ENCODE assay signal across 16 cellular contexts in the genomic region with DNA sequence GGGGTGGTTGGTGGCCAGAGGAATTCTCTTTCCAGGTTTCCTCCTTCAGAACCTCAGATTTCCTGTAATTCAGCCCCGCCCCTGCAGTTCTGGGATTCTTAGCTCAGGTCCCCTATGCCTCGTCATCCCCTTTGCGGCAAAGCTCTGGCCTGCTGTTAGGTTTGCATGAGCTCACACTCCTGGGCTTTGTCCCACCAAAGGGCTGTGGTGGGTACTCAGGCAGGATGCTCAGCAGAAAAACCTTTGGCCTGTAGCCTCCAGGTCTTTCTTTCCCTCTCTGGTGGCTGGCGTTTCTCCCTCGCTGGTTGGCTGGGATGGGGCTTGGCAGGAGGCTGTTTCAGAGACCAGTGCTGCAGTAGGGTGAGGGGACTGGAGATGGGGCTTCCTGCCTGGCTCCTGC. TPM values are rescaled to one million over a fixed set of nuclear protein-coding genes. Genes with fewer than 3 reads are reported as not detected.
DNase-seq lines count a peak whose midpoint lies in the region; ATAC-seq and TF ChIP-seq lines count a peak whose summit lies in the region.
"Had no signal": no experiment of that assay in that cellular context is flagged by ENCODE, and none has a peak within 500 bp of the region (broad histone marks: within the 10 kb centered on the region; RNA-seq: fewer than 3 reads in every experiment).

No MANE protein-coding gene starts in this region.

- H3K4me2 ChIP-seq in mammary epithelial cell (ENCODE audit: insufficient read depth, low read depth, low read length) = no peak overlapping the region

- peaks cover 3% of the 10 kb centered on the region for H3K4me1 ChIP-seq in mammary epithelial cell (ENCODE audit: insufficient read depth, low read length)

- in situ Hi-C loops in mammary epithelial cell (cut with MboI; ENCODE audit: low sequenced_read_pairs in 2 of 2) = loop anchor here in 1 of 2 donors (25.0 kb wide), 1 partner anchor 143 kb away; the partner anchor contains the start of gene ZDHHC1

- H3K4me3 ChIP-seq in AG10803 (ENCODE audit: low read length) (no peak overlapping the region), mammary epithelial cell (replicated peaks in 1 of 3; ENCODE audit: insufficient read depth in 1 of 3, low read depth in 2 of 3, low read length in 3 of 3) (no peak overlapping the region)
- H3K4me3 ChIP-seq: dorsolateral prefrontal cortex had no signal

- no TSS peak for BruUV-seq in mammary epithelial cell (replicated peaks; lab: Mats Ljungman, UMichigan)

- CTCF ChIA-PET in mammary epithelial cell (lab: Charles Lee; ENCODE audit: low non-redundant PET) = no interaction called here

- no peaks in the 10 kb centered on the region for H3K9me3 ChIP-seq in mammary epithelial cell (replicated peaks; ENCODE audit: insufficient read depth, low read length)

- DNase-seq in AG10803 (ENCODE audit: low read depth) = peak; percentile 64
- peak; percentile 91 for DNase-seq in HT1080 (ENCODE audit: low read depth)
- peak; percentile 32 for DNase-seq in mammary epithelial cell
- DNase-seq in left colon = no peak
- no peak for DNase-seq in occipital lobe (lab: John Stamatoyannopoulos, UW)
- DNase-seq in NCI-H2171 treated with DMSO at 0.1 percent for 48 hours (lab: John Stamatoyannopoulos, UW) = no peak
- DNase-seq: activated CD4-positive, alpha-beta T cell treated with anti-CD3 and anti-CD28 coated beads, Interleukin-2, amount 50 U/mL, for 4 hours; dorsolateral prefrontal cortex; midbrain; NCI-H2029; NCI-H82; SHP77; T-helper 9 cell had no signal

- intact Hi-C loops in mammary epithelial cell (cut with micrococcal nuclease) (no loop called here), left colon (cut with DNase I, micrococcal nuclease) (no loop called here)

- peak; percentile 13 for ATAC-seq in left colon
- no peak for ATAC-seq in GM19035 (IDR thresholded peaks at IDR 0.05; ENCODE audit: unreplicated experiment)
- ATAC-seq in GM21367 (IDR thresholded peaks at IDR 0.05; ENCODE audit: unreplicated experiment) = no peak

- dilution Hi-C loops in mammary epithelial cell (cut with HindIII; ENCODE audit: low sequenced_read_pairs) = no loop called here

- peaks cover 2% of the 10 kb centered on the region for H3K27me3 ChIP-seq in mammary epithelial cell (ENCODE audit: insufficient read depth, low read length)
- H3K27me3 ChIP-seq: dorsolateral prefrontal cortex had no signal

- H4K20me1 ChIP-seq in mammary epithelial cell (ENCODE audit: insufficient read depth, low read length) = no peaks in the 10 kb centered on the region

- H3K36me3 ChIP-seq in mammary epithelial cell (ENCODE audit: insufficient read depth, low read length) = no peaks in the 10 kb centered on the region

- H3K79me2 ChIP-seq in mammary epithelial cell (ENCODE audit: insufficient read depth, low read length) = no peaks in the 10 kb centered on the region

- TF ChIP-seq CTCF in AG10803 (conservative IDR thresholded peaks at IDR 0.05; ENCODE audit: low read length) = no peak
- no peak for TF ChIP-seq CTCF in mammary epithelial cell (conservative IDR thresholded peaks at IDR 0.05 in 1 of 2, IDR thresholded peaks at IDR 0.05 in 1 of 2; ENCODE audit: extremely low read depth in 1 of 2, insufficient read depth in 1 of 2, low read depth in 1 of 2, low read length in 2 of 2)

- no peak overlapping the region for H2AFZ ChIP-seq in mammary epithelial cell (ENCODE audit: low read depth, low read length)

- WGBS in mammary epithelial cell (ENCODE audit: low coverage, missing lambda C conversion rate) = 60% methylated on average over 5 of the region's 5 CpGs

- H3K27ac ChIP-seq in mammary epithelial cell (ENCODE audit: insufficient read depth, low read depth, low read length) = no peak overlapping the region
- H3K27ac ChIP-seq: dorsolateral prefrontal cortex had no signal

- H3K9ac ChIP-seq in mammary epithelial cell (ENCODE audit: insufficient read depth, low read length) = no peak overlapping the region

RNA-seq across cellular contexts. Expression of gene PLEKHG4, which starts 9.6 kb away (rescaled TPM):
- total RNA-seq in HT1080 (2014; rRNA removed; shearing (Covaris generic)) = 1.8 and 3.7 TPM in 2 replicates
- polyA plus RNA-seq in HT1080 (2015; cell fraction: cytosol; rRNA removed) = 2.4 and 3.2 TPM in 2 replicates
- polyA plus RNA-seq in HT1080 (2015; cell fraction: nucleus; rRNA removed) = 17.6 and 20.5 TPM in 2 replicates
- total RNA-seq in mammary epithelial cell = 1 to 10 TPM; 1.2 to 1.7 TPM
- polyA plus RNA-seq in mammary epithelial cell = 0.83 TPM
- not detected for polyA minus RNA-seq in mammary epithelial cell
- total RNA-seq in left colon = 10 to 100 TPM in 1 of 2 donors, 1 to 10 TPM in 1; 7.7 to 11.9 TPM
- total RNA-seq in occipital lobe = 2.3 TPM

RNA-seq across cellular contexts. Expression of gene SLC9A5, which starts 21.0 kb away (rescaled TPM):
- total RNA-seq in HT1080 (2014; rRNA removed; shearing (Covaris generic)) = 0.57 and 1.9 TPM in 2 replicates
- 0.70 and 0.76 TPM in 2 replicates for polyA plus RNA-seq in HT1080 (2015; cell fraction: cytosol; rRNA removed)
- 5.7 and 7.2 TPM in 2 replicates for polyA plus RNA-seq in HT1080 (2015; cell fraction: nucleus; rRNA removed)
- total RNA-seq in mammary epithelial cell (1 to 10 TPM in 1 of 2 donors, under 1 TPM in 1; 0.67 to 1.7 TPM), left colon (1 to 10 TPM in 1 of 2 donors, under 1 TPM in 1; 0.61 to 1.3 TPM), occipital lobe (1.2 TPM)
- polyA plus RNA-seq in mammary epithelial cell = 0.37 TPM
- polyA minus RNA-seq in mammary epithelial cell = not detected

RNA-seq across cellular contexts. Expression of gene FHOD1, which starts 22.5 kb away (rescaled TPM):
- 54.8 and 65.1 TPM in 2 replicates for total RNA-seq in HT1080 (2014; rRNA removed; shearing (Covaris generic))
- polyA plus RNA-seq in HT1080 (2015; cell fraction: cytosol; rRNA removed) = 27.5 and 27.9 TPM in 2 replicates
- 140 and 161 TPM in 2 replicates for polyA plus RNA-seq in HT1080 (2015; cell fraction: nucleus; rRNA removed)
- total RNA-seq in mammary epithelial cell (10 to 100 TPM in 1 of 2 donors, 1 to 10 TPM in 1; 6.7 to 38.7 TPM), left colon (10 to 100 TPM; 29.7 to 42.7 TPM), occipital lobe (2.5 TPM)
- 31.6 TPM for polyA plus RNA-seq in mammary epithelial cell
- polyA minus RNA-seq in mammary epithelial cell = 25.9 TPM

RNA-seq across cellular contexts. Expression of gene TMEM208, which starts 42.8 kb away (rescaled TPM):
- 39.4 and 50.3 TPM in 2 replicates for total RNA-seq in HT1080 (2014; rRNA removed; shearing (Covaris generic))
- polyA plus RNA-seq in HT1080 (2015; cell fraction: cytosol; rRNA removed) = 47.9 and 52.9 TPM in 2 replicates
- polyA plus RNA-seq in HT1080 (2015; cell fraction: nucleus; rRNA removed) = 37.1 and 46.9 TPM in 2 replicates
- total RNA-seq in mammary epithelial cell (10 to 100 TPM; 24.5 to 43.1 TPM), left colon (10 to 100 TPM; 40.7 to 42.0 TPM), occipital lobe (14.7 TPM)
- polyA plus RNA-seq in mammary epithelial cell = 62.9 TPM
- 54.5 TPM for polyA minus RNA-seq in mammary epithelial cell

RNA-seq across cellular contexts. Expression of gene KCTD19, which starts 56.8 kb away (rescaled TPM):
- total RNA-seq in HT1080 (2014; rRNA removed; shearing (Covaris generic)) = not detected in 2 replicates
- not detected in 2 replicates for polyA plus RNA-seq in HT1080 (2015; cell fraction: cytosol; rRNA removed)
- polyA plus RNA-seq in HT1080 (2015; cell fraction: nucleus; rRNA removed) = 0.19 TPM in 1 of 2 replicates, not detected in the other
- total RNA-seq in mammary epithelial cell (not detected), left colon (under 1 TPM in 1 of 2 donors, not detected in 1; 0.06 TPM), occipital lobe (0.31 TPM)
- not detected for polyA plus RNA-seq in mammary epithelial cell
- not detected for polyA minus RNA-seq in mammary epithelial cell
- total RNA-seq: osteocyte had no signal

Comparison
In these comparisons a context has a peak if more than half of its experiments do, and no peak if none do; other contexts are left out.
1. DNase-seq: peak in AG10803 (single experiment), HT1080 (single experiment) and mammary epithelial cell (single experiment); none in left colon (0 of 2), occipital lobe (single experiment) and NCI-H2171 treated with DMSO at 0.1 percent for 48 hours (single experiment).